21 cellular contexts compared by ENCODE assay signal in genomic region chr18:48481092-48481491, GRCh38.
"Had no signal": no experiment of that assay in that cellular context is flagged by ENCODE, and none has a peak within 500 bp of the region (broad histone marks: within the 10 kb centered on the region; RNA-seq: fewer than 3 reads in every experiment).

No MANE protein-coding gene starts in this region.

- H3K36me3 ChIP-seq: lower lobe of right lung, prostate gland, right atrium auricular region, sigmoid colon, stomach, thyroid gland, vagina had no signal

- H3K9me3 ChIP-seq: lower lobe of right lung, prostate gland, right atrium auricular region, sigmoid colon, thyroid gland, vagina had no signal

- H3K4me3 Mint-ChIP-seq: naive thymus-derived CD8-positive, alpha-beta T cell; nephron progenitor cell; stimulated activated effector memory CD8-positive, alpha-beta T cell treated with anti-CD3 and anti-CD28 coated beads, Interleukin-12 subunit alpha, Interleukin-12 subunit beta, amount 100 ng/mL, for 72 hours had no signal

- H3K4me3 ChIP-seq: dorsolateral prefrontal cortex, lower lobe of right lung, prostate gland, right atrium auricular region, sigmoid colon, stomach, thyroid gland, vagina had no signal

- DNase-seq: dorsolateral prefrontal cortex; effector CD4-positive, alpha-beta T cell; hypothalamus; left ventricle myocardium superior; lower lobe of right lung; naive thymus-derived CD8-positive, alpha-beta T cell; nephron progenitor cell; nucleus accumbens; sigmoid colon; stimulated activated CD4-positive, alpha-beta T cell treated with anti-CD3 and anti-CD28 coated beads, Interleukin-2, amount 100 ng/mL, for 24 hours; stimulated activated CD4-positive, alpha-beta T cell treated with anti-CD3 and anti-CD28 coated beads, Interleukin-4, amount 100 ng/mL, for 24 hours; stimulated activated naive CD4-positive, alpha-beta T cell treated with Interleukin-2 at 50 U/mL for 16 hours; stomach; thyroid gland; trophoblast cell had no signal

- H3K4me1 ChIP-seq: prostate gland, right atrium auricular region, thyroid gland, vagina had no signal

- H3K27ac Mint-ChIP-seq: naive thymus-derived CD8-positive, alpha-beta T cell; nephron progenitor cell; stimulated activated effector memory CD8-positive, alpha-beta T cell treated with anti-CD3 and anti-CD28 coated beads, Interleukin-12 subunit alpha, Interleukin-12 subunit beta, amount 100 ng/mL, for 72 hours had no signal

- H3K4me1 Mint-ChIP-seq: naive thymus-derived CD8-positive, alpha-beta T cell; nephron progenitor cell; stimulated activated effector memory CD8-positive, alpha-beta T cell treated with anti-CD3 and anti-CD28 coated beads, Interleukin-12 subunit alpha, Interleukin-12 subunit beta, amount 100 ng/mL, for 72 hours had no signal

- FAIRE-seq: frontal cortex, keratinocyte had no signal

- H3K27me3 ChIP-seq: right atrium auricular region, sigmoid colon, stomach, thyroid gland, vagina had no signal

- H3K36me3 Mint-ChIP-seq: stimulated activated effector memory CD8-positive, alpha-beta T cell treated with anti-CD3 and anti-CD28 coated beads, Interleukin-12 subunit alpha, Interleukin-12 subunit beta, amount 100 ng/mL, for 72 hours had no signal

- ATAC-seq: left ventricle myocardium superior; lower lobe of right lung; naive thymus-derived CD8-positive, alpha-beta T cell; stimulated activated effector memory CD8-positive, alpha-beta T cell treated with anti-CD3 and anti-CD28 coated beads, Interleukin-12 subunit alpha, Interleukin-12 subunit beta, amount 100 ng/mL, for 72 hours had no signal

- H3K9me3 Mint-ChIP-seq: naive thymus-derived CD8-positive, alpha-beta T cell; stimulated activated effector memory CD8-positive, alpha-beta T cell treated with anti-CD3 and anti-CD28 coated beads, Interleukin-12 subunit alpha, Interleukin-12 subunit beta, amount 100 ng/mL, for 72 hours had no signal

- H3K27ac ChIP-seq: dorsolateral prefrontal cortex, lower lobe of right lung, prostate gland, right atrium auricular region, sigmoid colon, stomach, thyroid gland, vagina had no signal
